ENCODE assay signal across 8 cellular contexts in the genomic region with DNA sequence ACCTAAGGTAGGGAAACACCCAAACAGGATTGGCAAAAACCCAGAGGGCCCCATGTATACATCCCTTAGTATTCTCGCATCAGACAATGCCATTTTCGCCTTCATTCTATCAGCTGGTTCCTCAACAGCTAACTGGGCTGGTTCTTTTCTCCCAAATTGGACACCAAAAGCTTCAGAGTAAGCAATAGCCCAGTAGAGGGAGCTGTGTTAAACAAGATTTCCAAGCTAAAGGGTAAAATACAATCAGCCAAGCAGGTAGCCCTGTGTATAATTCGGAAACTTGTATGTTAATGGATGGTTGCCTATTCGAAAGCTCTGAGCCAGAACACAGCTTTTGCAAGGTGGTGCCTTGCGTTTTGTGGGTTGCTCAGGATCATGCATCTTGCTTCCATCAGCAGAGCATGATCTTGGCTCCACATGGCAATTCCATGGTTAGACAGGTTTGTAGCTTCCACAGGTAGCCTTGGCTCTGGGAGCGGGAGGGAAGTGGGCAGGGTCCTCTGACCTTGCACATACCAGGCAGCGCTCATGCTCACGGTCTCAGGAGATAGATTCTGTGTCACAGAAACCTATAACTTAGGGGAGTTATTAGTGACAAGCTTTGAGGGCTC.
DNase-seq lines count a peak whose midpoint lies in the region; ATAC-seq and TF ChIP-seq lines count a peak whose summit lies in the region.

No MANE protein-coding gene starts in this region.

- H3K4me1 ChIP-seq in vagina = peaks cover 22% of the 10 kb centered on the region

- TF ChIP-seq CTCF in GM20000 (IDR thresholded peaks at IDR 0.05; ENCODE audit: extremely low read depth, missing control alignments) (no peak), vagina (IDR thresholded peaks at IDR 0.05) (peak in 2 of 3 experiments; percentile 11 to 42)

- intact Hi-C loops in left colon (cut with DNase I, micrococcal nuclease) = loop anchor here in 1 of 2 donors (5.0 kb wide), 2 partner anchors 329 to 521 kb away; a partner anchor contains a TSS
- intact Hi-C loops in vagina (cut with DNase I) = no loop called here

- H3K4me3 ChIP-seq in vagina = no peak overlapping the region

- DNase-seq in CD1c-positive myeloid dendritic cell (ENCODE audit: extremely low spot score) (peak; percentile 50), GM20000 (ENCODE audit: low spot score) (peak; percentile 39), MV-4-11 (lab: John Stamatoyannopoulos, UW) (peak; percentile 53), astrocyte of the hippocampus (ENCODE audit: low read depth, low spot score) (peak; percentile 73), left colon (no peak), vagina (ENCODE audit: extremely low spot score in 2 of 2) (no peak), cerebellum (ENCODE audit: low spot score) (no peak)

- no peaks in the 10 kb centered on the region for H3K9me3 ChIP-seq in vagina

- H3K27ac ChIP-seq in vagina = no peak overlapping the region

- H3K27me3 ChIP-seq in vagina = no peaks in the 10 kb centered on the region

- TF ChIP-seq POLR2A in vagina (IDR thresholded peaks at IDR 0.05) = no peak

- no peaks in the 10 kb centered on the region for H3K36me3 ChIP-seq in vagina

- ATAC-seq in left colon (peak; percentile 30), HG03280 (IDR thresholded peaks at IDR 0.05; ENCODE audit: unreplicated experiment) (no peak)

Comparison
In these comparisons a context has a peak if more than half of its experiments do, and no peak if none do; other contexts are left out.
1. DNase-seq: peak in CD1c-positive myeloid dendritic cell (single experiment), GM20000 (single experiment), MV-4-11 (single experiment) and astrocyte of the hippocampus (single experiment); none in left colon (0 of 2), vagina (0 of 2) and cerebellum (single experiment).